Comparison of ENCODE assay signal across 19 cellular contexts in the genomic region with DNA sequence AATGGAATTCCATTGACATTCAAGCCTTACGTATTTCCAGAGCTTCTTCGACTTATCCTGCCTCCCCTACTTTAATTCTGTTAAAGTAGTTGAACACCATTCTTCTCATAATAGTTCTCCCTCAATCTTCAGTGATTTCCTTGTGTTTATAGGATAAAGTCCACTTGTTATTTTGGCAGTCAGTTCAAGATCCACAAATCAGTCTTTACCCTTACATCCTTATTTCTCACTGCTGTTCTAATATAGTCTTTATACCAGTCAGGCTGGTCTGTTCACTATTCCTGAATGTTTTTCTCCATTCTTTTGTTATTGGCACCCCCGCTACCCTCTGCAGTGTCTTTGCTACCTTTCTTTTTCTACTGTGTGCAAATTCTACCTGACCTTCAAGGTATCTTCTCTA. TPM values are rescaled to one million over a fixed set of nuclear protein-coding genes. Genes with fewer than 3 reads are reported as not detected.
DNase-seq lines count a peak whose midpoint lies in the region; ATAC-seq, FAIRE-seq and TF ChIP-seq lines count a peak whose summit lies in the region.
"Had no signal": no experiment of that assay in that cellular context is flagged by ENCODE, and none has a peak within 500 bp of the region (broad histone marks: within the 10 kb centered on the region; RNA-seq: fewer than 3 reads in every experiment).

No MANE protein-coding gene starts in this region.

- no peak overlapping the region for H3K9ac ChIP-seq in kidney (ENCODE audit: low read length in 2 of 2)
- no peak overlapping the region for H3K9ac ChIP-seq in smooth muscle cell (ENCODE audit: low read depth)

- FAIRE-seq in kidney (lab: Jason Lieb, UNC): peak; percentile 38
- FAIRE-seq: D721Med, GM12891, GM19239 had no signal

- H3K36me3 Mint-ChIP-seq in activated naive CD4-positive, alpha-beta T cell treated with anti-CD3 and anti-CD28 coated beads, Interleukin-2, amount 50 U/mL, for 24 hours: no peaks in the 10 kb centered on the region
- H3K36me3 Mint-ChIP-seq in activated naive CD4-positive, alpha-beta T cell treated with anti-CD3 and anti-CD28 coated beads, Interleukin-2, amount 50 U/mL, for 72 hours: no peaks in the 10 kb centered on the region
- H3K36me3 Mint-ChIP-seq in nephron (ENCODE audit: low read depth): no peaks in the 10 kb centered on the region

- H2AFZ ChIP-seq in smooth muscle cell (ENCODE audit: low read depth): no peak overlapping the region

- no peaks in the 10 kb centered on the region for H3K27me3 Mint-ChIP-seq in activated naive CD4-positive, alpha-beta T cell treated with anti-CD3 and anti-CD28 coated beads, Interleukin-2, amount 50 U/mL, for 24 hours
- no peaks in the 10 kb centered on the region for H3K27me3 Mint-ChIP-seq in nephron (ENCODE audit: low read depth)
- H3K27me3 Mint-ChIP-seq: CD4-positive, alpha-beta T cell had no signal

- H3K4me1 Mint-ChIP-seq in activated naive CD4-positive, alpha-beta T cell treated with anti-CD3 and anti-CD28 coated beads, Interleukin-2, amount 50 U/mL, for 24 hours: peaks cover 18% of the 10 kb centered on the region
- no peaks in the 10 kb centered on the region for H3K4me1 Mint-ChIP-seq in nephron

- H3K4me1 ChIP-seq in kidney (ENCODE audit: control insufficient read depth in 1 of 2, insufficient read depth in 1 of 2, low read depth in 1 of 2, low read length in 2 of 2) (peaks cover 5 to 14% of the 10 kb centered on the region in 2 donors), smooth muscle cell (ENCODE audit: low read depth) (no peaks in the 10 kb centered on the region)
- H3K4me1 ChIP-seq: A549 had no signal

- no peaks in the 10 kb centered on the region for H4K20me1 ChIP-seq in smooth muscle cell (ENCODE audit: low read depth)

- peak overlapping the region in 1 of 2 donors; percentile 32 for H3K27ac ChIP-seq in kidney (ENCODE audit: low read depth in 2 of 2, low read length in 2 of 2)
- no peak overlapping the region for H3K27ac ChIP-seq in smooth muscle cell (ENCODE audit: low read depth)
- H3K27ac ChIP-seq: 22Rv1, A549, C4-2B, HL-60 had no signal

- H3K27ac Mint-ChIP-seq in activated naive CD4-positive, alpha-beta T cell treated with anti-CD3 and anti-CD28 coated beads, Interleukin-2, amount 50 U/mL, for 24 hours: peak overlapping the region; percentile 36
- H3K27ac Mint-ChIP-seq in activated naive CD4-positive, alpha-beta T cell treated with anti-CD3 and anti-CD28 coated beads, Interleukin-2, amount 50 U/mL, for 72 hours: no peak overlapping the region
- peak overlapping the region in 2 of 3 experiments; percentile 1 to 8 for H3K27ac Mint-ChIP-seq in nephron
- H3K27ac Mint-ChIP-seq: CD4-positive, alpha-beta T cell had no signal

- peaks cover 2 to 5% of the 10 kb centered on the region in 2 donors for H3K36me3 ChIP-seq in kidney (ENCODE audit: control insufficient read depth in 1 of 2, insufficient read depth in 2 of 2, low read length in 2 of 2)
- no peaks in the 10 kb centered on the region for H3K36me3 ChIP-seq in smooth muscle cell (ENCODE audit: low read depth)

- intact Hi-C loops in kidney (cut with DNase I): no loop called here

- ATAC-seq in activated naive CD4-positive, alpha-beta T cell treated with anti-CD3 and anti-CD28 coated beads, Interleukin-2, amount 50 U/mL, for 72 hours: no peak
- ATAC-seq: A549 had no signal

- no peaks in the 10 kb centered on the region for H3F3A ChIP-seq in smooth muscle cell (ENCODE audit: low read depth)

- H3K4me2 ChIP-seq in smooth muscle cell: peak overlapping the region; percentile 62
- H3K4me2 ChIP-seq: A549 had no signal

- no peaks in the 10 kb centered on the region for H3K9me3 Mint-ChIP-seq in activated naive CD4-positive, alpha-beta T cell treated with anti-CD3 and anti-CD28 coated beads, Interleukin-2, amount 50 U/mL, for 24 hours
- no peaks in the 10 kb centered on the region for H3K9me3 Mint-ChIP-seq in activated naive CD4-positive, alpha-beta T cell treated with anti-CD3 and anti-CD28 coated beads, Interleukin-2, amount 50 U/mL, for 72 hours
- no peaks in the 10 kb centered on the region for H3K9me3 Mint-ChIP-seq in nephron
- H3K9me3 Mint-ChIP-seq: CD4-positive, alpha-beta T cell had no signal

- no peak overlapping the region for H3K4me3 Mint-ChIP-seq in activated naive CD4-positive, alpha-beta T cell treated with anti-CD3 and anti-CD28 coated beads, Interleukin-2, amount 50 U/mL, for 24 hours
- no peak overlapping the region for H3K4me3 Mint-ChIP-seq in nephron
- H3K4me3 Mint-ChIP-seq: CD4-positive, alpha-beta T cell had no signal

- H3K79me2 ChIP-seq in smooth muscle cell (ENCODE audit: low read depth): peaks cover 17% of the 10 kb centered on the region

- no peak for TF ChIP-seq CTCF in kidney (IDR thresholded peaks at IDR 0.05; ENCODE audit: borderline replicate concordance, extremely low read depth, insufficient read depth)
- TF ChIP-seq CTCF in nephron (IDR thresholded peaks at IDR 0.05; ENCODE audit: unreplicated experiment in 3 of 3): no peak
- no peak for TF ChIP-seq CTCF in smooth muscle cell (IDR thresholded peaks at IDR 0.05; ENCODE audit: borderline replicate concordance, insufficient read depth, poor library complexity, severe bottlenecking)

- H3K9me3 ChIP-seq in kidney (ENCODE audit: control insufficient read depth in 1 of 2, low read length in 2 of 2): no peaks in the 10 kb centered on the region
- no peaks in the 10 kb centered on the region for H3K9me3 ChIP-seq in smooth muscle cell (replicated peaks; ENCODE audit: low read depth)
- H3K9me3 ChIP-seq: A549, Caco-2, HAP-1 had no signal

- no peak for DNase-seq in activated naive CD4-positive, alpha-beta T cell treated with anti-CD3 and anti-CD28 coated beads, Interleukin-2, amount 50 U/mL, for 72 hours (ENCODE audit: low spot score in 2 of 2)
- DNase-seq in kidney: no peak
- DNase-seq in smooth muscle cell (lab: John Stamatoyannopoulos, UW; ENCODE audit: unreplicated experiment): no peak
- no peak for DNase-seq in NOMO-1 treated with DMSO at 0.1 percent for 48 hours (lab: John Stamatoyannopoulos, UW; ENCODE audit: unreplicated experiment)
- no peak for DNase-seq in stimulated activated CD8-positive, alpha-beta memory T cell treated with anti-CD3 and anti-CD28 coated beads, Interleukin-4, amount 100 ng/mL, for 48 hours
- DNase-seq in NCI-H1930 (lab: John Stamatoyannopoulos, UW): no peak
- DNase-seq: AML-193; Caco-2; CD4-positive, alpha-beta T cell had no signal

- no peaks in the 10 kb centered on the region for H3K27me3 ChIP-seq in smooth muscle cell (ENCODE audit: low read depth)

- 81% methylated on average over 3 of the region's 3 CpGs for WGBS in smooth muscle cell (ENCODE audit: low lambda C conversion rate)

- H3K4me3 ChIP-seq in kidney (ENCODE audit: low read length in 2 of 2): no peak overlapping the region
- H3K4me3 ChIP-seq in smooth muscle cell: no peak overlapping the region
- H3K4me3 ChIP-seq: A549, HAP-1 had no signal

RNA-seq across cellular contexts. Expression of gene ATP6V1A, which starts 29.7 kb away (rescaled TPM):
- total RNA-seq in activated naive CD4-positive, alpha-beta T cell treated with anti-CD3 and anti-CD28 coated beads, Interleukin-2, amount 50 U/mL, for 72 hours: 10 to 100 TPM; 48.8 to 69.5 TPM
- 172 TPM for total RNA-seq in kidney
- polyA plus RNA-seq in kidney (ENCODE audit: insufficient read depth, low read depth, low replicate concordance): 87.1 TPM
- 41.7 and 60.7 TPM in 2 replicates for total RNA-seq in smooth muscle cell
- 38.7 and 41.6 TPM in 2 replicates for polyA plus RNA-seq in smooth muscle cell

RNA-seq across cellular contexts. Expression of gene NAA50, which starts 30.5 kb away (rescaled TPM):
- total RNA-seq in activated naive CD4-positive, alpha-beta T cell treated with anti-CD3 and anti-CD28 coated beads, Interleukin-2, amount 50 U/mL, for 72 hours: 100 to 1,000 TPM; 101 to 109 TPM
- total RNA-seq in kidney (101 TPM), smooth muscle cell (82.0 and 97.8 TPM in 2 replicates)
- polyA plus RNA-seq in kidney (ENCODE audit: insufficient read depth, low read depth, low replicate concordance) (45.4 TPM), smooth muscle cell (50.3 and 52.8 TPM in 2 replicates)

Comparison
In these comparisons a context has a peak if more than half of its experiments do, and no peak if none do; other contexts are left out.
1. H3K27ac Mint-ChIP-seq: peak in activated naive CD4-positive, alpha-beta T cell treated with anti-CD3 and anti-CD28 coated beads, Interleukin-2, amount 50 U/mL, for 24 hours (single experiment) and nephron (2 of 3); none in activated naive CD4-positive, alpha-beta T cell treated with anti-CD3 and anti-CD28 coated beads, Interleukin-2, amount 50 U/mL, for 72 hours (0 of 2).